In the genomic region with DNA sequence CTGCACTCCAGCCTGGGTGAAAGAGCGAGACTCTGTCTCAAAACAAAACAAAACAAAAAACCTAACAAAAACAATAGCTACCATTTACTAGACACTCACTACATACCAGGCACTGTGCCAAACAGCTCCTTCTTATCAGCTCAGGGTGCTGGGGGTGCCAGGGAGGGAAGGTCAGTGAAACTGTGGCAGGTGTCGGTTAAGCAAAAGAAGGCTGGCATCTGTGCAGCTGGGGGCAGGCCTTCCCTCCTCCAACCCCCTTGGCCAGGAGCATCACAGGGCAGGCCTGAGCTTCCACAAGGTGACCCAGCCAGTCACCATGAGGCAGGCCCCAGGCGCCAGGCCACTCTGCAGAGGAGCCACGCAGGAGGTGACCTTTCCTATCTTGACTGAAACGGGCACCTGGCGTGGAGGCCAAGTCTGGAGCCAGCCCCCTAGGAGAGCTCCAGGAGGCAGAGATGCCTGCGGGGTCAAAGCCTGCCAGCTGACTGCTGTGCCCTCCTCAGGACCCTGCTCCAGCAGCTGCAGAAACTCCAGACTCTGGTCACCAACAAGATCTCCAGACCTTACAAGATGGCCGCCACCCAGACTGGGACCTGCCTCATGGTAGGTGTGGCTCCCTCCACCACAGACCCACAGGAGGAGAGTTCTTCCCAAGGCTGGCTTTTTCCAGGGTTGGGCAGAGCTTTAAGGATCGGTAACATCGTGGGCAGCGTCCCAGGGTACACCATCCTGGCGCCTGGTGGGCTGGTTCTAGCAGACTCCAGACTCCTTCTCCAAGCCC, we compare ENCODE assay signal across 9 cellular contexts. TPM values are rescaled to one million over a fixed set of nuclear protein-coding genes. Genes with fewer than 3 reads are reported as not detected.
DNase-seq lines count a peak whose midpoint lies in the region; ATAC-seq and TF ChIP-seq lines count a peak whose summit lies in the region.
"Had no signal": no experiment of that assay in that cellular context is flagged by ENCODE, and none has a peak within 500 bp of the region (broad histone marks: within the 10 kb centered on the region; RNA-seq: fewer than 3 reads in every experiment).

No MANE protein-coding gene starts in this region.

- no peak overlapping the region for H3K18ac ChIP-seq in mesendoderm (ENCODE audit: low read length)

- intact Hi-C loops in adrenal gland (cut with DNase I), result loop anchor here in 1 of 2 donors (10.0 kb wide), 1 partner anchor 181 kb away; no protein-coding TSS in a partner anchor

- no peaks in the 10 kb centered on the region for H3K79me1 ChIP-seq in mesendoderm (ENCODE audit: low read length)

- WGBS in adrenal gland, 4 donors, result 77 to 86% (median 79%) methylated on average over 2 to 12 of the region's 12 CpGs
- no CpG with 5 or more reads among the region's 12 CpGs for WGBS in mesendoderm (ENCODE audit: extremely low coverage, insufficient coverage, low lambda C conversion rate)
- 97% methylated on average over 12 of the region's 12 CpGs for WGBS in smooth muscle cell (ENCODE audit: low lambda C conversion rate)

- no peak overlapping the region for H3K56ac ChIP-seq in mesendoderm (ENCODE audit: low read length)

- H3K23ac ChIP-seq in mesendoderm (ENCODE audit: low read length), result no peak overlapping the region

- H3K27me3 ChIP-seq in adrenal gland (no peaks in the 10 kb centered on the region), mesendoderm (ENCODE audit: insufficient read depth, low read length, poor library complexity) (no peaks in the 10 kb centered on the region), smooth muscle cell (ENCODE audit: low read depth) (no peaks in the 10 kb centered on the region)
- H3K27me3 ChIP-seq: brain microvascular endothelial cell had no signal

- no peak overlapping the region for H3K27ac ChIP-seq in adrenal gland
- H3K27ac ChIP-seq in mesendoderm (ENCODE audit: low read depth, low read length), result no peak overlapping the region
- no peak overlapping the region for H3K27ac ChIP-seq in smooth muscle cell (ENCODE audit: low read depth)
- H3K27ac ChIP-seq: brain microvascular endothelial cell, thoracic aorta had no signal

- no peak overlapping the region for H4K8ac ChIP-seq in mesendoderm (ENCODE audit: low read depth, low read length)

- H3K9ac ChIP-seq in mesendoderm (ENCODE audit: low read length) (no peak overlapping the region), smooth muscle cell (ENCODE audit: low read depth) (no peak overlapping the region)

- no peak overlapping the region for H2BK15ac ChIP-seq in mesendoderm (replicated peaks; ENCODE audit: low read depth)

- H2AFZ ChIP-seq in smooth muscle cell (ENCODE audit: low read depth), result no peak overlapping the region

- no peak overlapping the region for H3K4me3 ChIP-seq in adrenal gland
- H3K4me3 ChIP-seq in mesendoderm (ENCODE audit: low read length), result no peak overlapping the region
- no peak overlapping the region for H3K4me3 ChIP-seq in smooth muscle cell
- H3K4me3 ChIP-seq: thoracic aorta had no signal

- DNase-seq in COR-L47 (lab: John Stamatoyannopoulos, UW) (peak; percentile 22), NCI-H1105 (lab: John Stamatoyannopoulos, UW) (peak; percentile 39), adrenal gland (peak in 6 of 7 donors; percentile 45 to 78 (median 68)), left lobe of liver (ENCODE audit: low spot score) (no peak), mesendoderm (no peak), smooth muscle cell (lab: John Stamatoyannopoulos, UW; ENCODE audit: unreplicated experiment) (no peak)

- H3K79me2 ChIP-seq in mesendoderm (ENCODE audit: control insufficient read depth, insufficient read depth, low read length), result no peaks in the 10 kb centered on the region
- no peaks in the 10 kb centered on the region for H3K79me2 ChIP-seq in smooth muscle cell (ENCODE audit: low read depth)

- H2AK5ac ChIP-seq in mesendoderm (ENCODE audit: low read length), result no peak overlapping the region

- no peak overlapping the region for H4K5ac ChIP-seq in mesendoderm (ENCODE audit: low read length)

- H3K36me3 ChIP-seq in adrenal gland (replicated peaks in 1 of 2), result peaks cover 0 to 24% of the 10 kb centered on the region in 2 donors
- no peaks in the 10 kb centered on the region for H3K36me3 ChIP-seq in mesendoderm (ENCODE audit: control insufficient read depth, insufficient read depth, low read length)
- peaks cover 16% of the 10 kb centered on the region for H3K36me3 ChIP-seq in smooth muscle cell (ENCODE audit: low read depth)
- H3K36me3 ChIP-seq: thoracic aorta had no signal

- H3K4me1 ChIP-seq in adrenal gland (replicated peaks in 1 of 2) (no peaks in the 10 kb centered on the region), mesendoderm (ENCODE audit: control insufficient read depth, low read depth, low read length) (no peaks in the 10 kb centered on the region), smooth muscle cell (ENCODE audit: low read depth) (no peaks in the 10 kb centered on the region)

- H3K4me2 ChIP-seq in mesendoderm (ENCODE audit: low read length) (no peak overlapping the region), smooth muscle cell (no peak overlapping the region)

- peak; percentile 12 for ATAC-seq in left lobe of liver
- no peak for ATAC-seq in HG02763 (IDR thresholded peaks at IDR 0.05; ENCODE audit: unreplicated experiment)

- no peak for TF ChIP-seq POLR2A in adrenal gland (IDR thresholded peaks at IDR 0.05)

- H3K4ac ChIP-seq in mesendoderm (ENCODE audit: low read depth, low read length), result no peak overlapping the region

- no peak for TF ChIP-seq CTCF in adrenal gland (IDR thresholded peaks at IDR 0.05)
- no peak for TF ChIP-seq CTCF in smooth muscle cell (IDR thresholded peaks at IDR 0.05; ENCODE audit: borderline replicate concordance, insufficient read depth, poor library complexity, severe bottlenecking)

- H4K20me1 ChIP-seq in smooth muscle cell (ENCODE audit: low read depth), result peaks cover 35% of the 10 kb centered on the region

- H3F3A ChIP-seq in smooth muscle cell (ENCODE audit: low read depth), result peaks cover 27% of the 10 kb centered on the region

- H3K9me3 ChIP-seq in adrenal gland (replicated peaks in 1 of 3) (no peaks in the 10 kb centered on the region), smooth muscle cell (replicated peaks; ENCODE audit: low read depth) (no peaks in the 10 kb centered on the region)
- H3K9me3 ChIP-seq: thoracic aorta had no signal

- H2BK120ac ChIP-seq in mesendoderm (ENCODE audit: low read depth, low read length), result no peak overlapping the region

- no peak overlapping the region for H2BK5ac ChIP-seq in mesendoderm (ENCODE audit: low read length)

RNA-seq across cellular contexts. Expression of a gene that starts 31.3 kb away (rescaled TPM):
- total RNA-seq in adrenal gland (10 to 100 TPM; 32.6 to 63.4 (median 44.0) TPM), left lobe of liver (13.0 TPM), smooth muscle cell (32.2 and 42.1 TPM in 2 replicates)
- polyA plus RNA-seq in adrenal gland (100 to 1,000 TPM in 1 of 3 donors, 10 to 100 TPM in 2; 12.4 to 160 (median 57.0) TPM), smooth muscle cell (30.7 and 52.0 TPM in 2 replicates)
- 67.4 TPM for polyA plus RNA-seq in mesendoderm (2013, experiment 1 of 2)
- polyA plus RNA-seq in mesendoderm (2013, experiment 2 of 2), result 62.6 TPM

RNA-seq across cellular contexts. Expression of a gene that starts 38.5 kb away (rescaled TPM):
- total RNA-seq in adrenal gland (10 to 100 TPM in 7 of 8 donors, 1 to 10 TPM in 1; 9.5 to 31.7 (median 18.7) TPM), left lobe of liver (0.30 TPM), smooth muscle cell (49.1 and 63.3 TPM in 2 replicates)
- polyA plus RNA-seq in adrenal gland (10 to 100 TPM; 28.5 to 31.5 (median 29.0) TPM), smooth muscle cell (385 and 437 TPM in 2 replicates)
- 12.5 TPM for polyA plus RNA-seq in mesendoderm (2013, experiment 1 of 2)
- polyA plus RNA-seq in mesendoderm (2013, experiment 2 of 2), result 13.8 TPM

Comparison
In these comparisons a context has a peak if more than half of its experiments do, and no peak if none do; other contexts are left out.
1. DNase-seq: peak in COR-L47 (single experiment), NCI-H1105 (single experiment) and adrenal gland (6 of 7); none in left lobe of liver (single experiment), mesendoderm (single experiment) and smooth muscle cell (single experiment).